17 cellular contexts compared by ENCODE assay signal in genomic region chr21:17785403-17785788, GRCh38. TPM values are rescaled to one million over a fixed set of nuclear protein-coding genes. Genes with fewer than 3 reads are reported as not detected.
A peak's percentile ranks its signal among the peaks of the same experiment; 100 is the strongest.
DNase-seq lines count a peak whose midpoint lies in the region; ATAC-seq and TF ChIP-seq lines count a peak whose summit lies in the region.
"Had no signal": no experiment of that assay in that cellular context is flagged by ENCODE, and none has a peak within 500 bp of the region (broad histone marks: within the 10 kb centered on the region; RNA-seq: fewer than 3 reads in every experiment).

No MANE protein-coding gene starts in this region.

- peaks cover 37% of the 10 kb centered on the region for H3K79me2 ChIP-seq in MM.1S (ENCODE audit: low read length)

- H3K27me3 ChIP-seq in MM.1S (replicated peaks; ENCODE audit: insufficient read depth, low read length): no peaks in the 10 kb centered on the region
- H3K27me3 ChIP-seq: cardiac muscle cell had no signal

- H3K4me3 ChIP-seq in MM.1S (ENCODE audit: low read length): peak overlapping the region; percentile 57
- H3K4me3 ChIP-seq: cardiac muscle cell, K562 had no signal

- peaks cover 78% of the 10 kb centered on the region for H3K4me1 ChIP-seq in MM.1S (ENCODE audit: low read length)

- no peaks in the 10 kb centered on the region for H3K9me2 ChIP-seq in MM.1S (replicated peaks; ENCODE audit: insufficient read depth, low read length)

- H3K36me3 ChIP-seq in MM.1S (replicated peaks; ENCODE audit: insufficient read depth, low read length): no peaks in the 10 kb centered on the region; the same call in none of the 2 replicates

- no peak for DNase-seq in activated T-cell treated with anti-CD3 and anti-CD28 coated beads, Interleukin-2, amount 50 U/mL, for 4 hours
- DNase-seq in activated T-cell treated with anti-CD3 and anti-CD28 coated beads for 4 hours: no peak
- no peak for DNase-seq in MM.1S
- DNase-seq in activated naive CD8-positive, alpha-beta T cell treated with anti-CD3 and anti-CD28 coated beads, Interleukin-2, amount 50 U/mL, for 24 hours: no peak
- no peak for DNase-seq in OCI-M1 (lab: John Stamatoyannopoulos, UW)
- DNase-seq: ACHN; effector CD8-positive, alpha-beta T cell; hippocampal formation; NK-92 treated with Interleukin-12 subunit alpha and Interleukin-12 subunit beta, amount 100 ng/mL, for 24 hours; T1000 had no signal

- H3K36me3 Mint-ChIP-seq in activated T-cell treated with anti-CD3 and anti-CD28 coated beads, Interleukin-2, amount 50 U/mL, for 4 hours (ENCODE audit: insufficient read depth): peaks cover 27% of the 10 kb centered on the region
- peaks cover 29% of the 10 kb centered on the region for H3K36me3 Mint-ChIP-seq in activated naive CD8-positive, alpha-beta T cell treated with anti-CD3 and anti-CD28 coated beads, Interleukin-2, amount 50 U/mL, for 24 hours (ENCODE audit: low read depth)
- H3K36me3 Mint-ChIP-seq in stimulated activated memory B cell treated with anti-CD40 and anti-IgM and Interleukin-4, amounts not matched to agents 10 μg/mL and 1 μg/mL and 100 μg/mL, for 72 hours: peaks cover 36% of the 10 kb centered on the region

- TF ChIP-seq CTCF in MM.1S (IDR thresholded peaks at IDR 0.05; ENCODE audit: low read length): no peak

- no peaks in the 10 kb centered on the region for H3K9me3 Mint-ChIP-seq in activated T-cell treated with anti-CD3 and anti-CD28 coated beads, Interleukin-2, amount 50 U/mL, for 4 hours
- H3K9me3 Mint-ChIP-seq in activated naive CD8-positive, alpha-beta T cell treated with anti-CD3 and anti-CD28 coated beads, Interleukin-2, amount 50 U/mL, for 24 hours: peaks cover 4% of the 10 kb centered on the region
- no peaks in the 10 kb centered on the region for H3K9me3 Mint-ChIP-seq in stimulated activated memory B cell treated with anti-CD40 and anti-IgM and Interleukin-4, amounts not matched to agents 10 μg/mL and 1 μg/mL and 100 μg/mL, for 72 hours

- peak overlapping the region; percentile 93 for H3K27ac Mint-ChIP-seq in activated naive CD8-positive, alpha-beta T cell treated with anti-CD3 and anti-CD28 coated beads, Interleukin-2, amount 50 U/mL, for 24 hours
- peak overlapping the region; percentile 82 for H3K27ac Mint-ChIP-seq in stimulated activated memory B cell treated with anti-CD40 and anti-IgM and Interleukin-4, amounts not matched to agents 10 μg/mL and 1 μg/mL and 100 μg/mL, for 72 hours
- H3K27ac Mint-ChIP-seq: type B pancreatic cell had no signal

- peaks cover 95% of the 10 kb centered on the region for H3K4me1 Mint-ChIP-seq in activated T-cell treated with anti-CD3 and anti-CD28 coated beads, Interleukin-2, amount 50 U/mL, for 4 hours (ENCODE audit: low read depth)
- H3K4me1 Mint-ChIP-seq in activated naive CD8-positive, alpha-beta T cell treated with anti-CD3 and anti-CD28 coated beads, Interleukin-2, amount 50 U/mL, for 24 hours: peaks cover 99% of the 10 kb centered on the region
- peaks cover 66% of the 10 kb centered on the region for H3K4me1 Mint-ChIP-seq in stimulated activated memory B cell treated with anti-CD40 and anti-IgM and Interleukin-4, amounts not matched to agents 10 μg/mL and 1 μg/mL and 100 μg/mL, for 72 hours

- no peaks in the 10 kb centered on the region for H3K9me3 ChIP-seq in MM.1S (replicated peaks; ENCODE audit: insufficient read depth, low read length)

- peak overlapping the region; percentile 97 for H3K27ac ChIP-seq in MM.1S (ENCODE audit: low read length)
- H3K27ac ChIP-seq: cardiac muscle cell had no signal

- peak overlapping the region; percentile 4 for H3K4me3 Mint-ChIP-seq in activated T-cell treated with anti-CD3 and anti-CD28 coated beads, Interleukin-2, amount 50 U/mL, for 4 hours
- peak overlapping the region; percentile 76 for H3K4me3 Mint-ChIP-seq in activated naive CD8-positive, alpha-beta T cell treated with anti-CD3 and anti-CD28 coated beads, Interleukin-2, amount 50 U/mL, for 24 hours
- peak overlapping the region; percentile 71 for H3K4me3 Mint-ChIP-seq in stimulated activated memory B cell treated with anti-CD40 and anti-IgM and Interleukin-4, amounts not matched to agents 10 μg/mL and 1 μg/mL and 100 μg/mL, for 72 hours
- H3K4me3 Mint-ChIP-seq: type B pancreatic cell had no signal

- ATAC-seq in activated T-cell treated with anti-CD3 and anti-CD28 coated beads, Interleukin-2, amount 50 U/mL, for 4 hours: no peak
- no peak for ATAC-seq in activated naive CD8-positive, alpha-beta T cell treated with anti-CD3 and anti-CD28 coated beads, Interleukin-2, amount 50 U/mL, for 24 hours
- ATAC-seq in stimulated activated memory B cell treated with anti-CD40 and anti-IgM and Interleukin-4, amounts not matched to agents 10 μg/mL and 1 μg/mL and 100 μg/mL, for 72 hours: no peak
- no peak for ATAC-seq in HG03354 (IDR thresholded peaks at IDR 0.05; ENCODE audit: poor library complexity, severe bottlenecking, unreplicated experiment)
- ATAC-seq in HG03039 (IDR thresholded peaks at IDR 0.05; ENCODE audit: unreplicated experiment): no peak
- ATAC-seq: K562, Right ventricle myocardium inferior had no signal

- H3K27me3 Mint-ChIP-seq in activated T-cell treated with anti-CD3 and anti-CD28 coated beads, Interleukin-2, amount 50 U/mL, for 4 hours (ENCODE audit: low read depth): no peaks in the 10 kb centered on the region
- no peaks in the 10 kb centered on the region for H3K27me3 Mint-ChIP-seq in activated naive CD8-positive, alpha-beta T cell treated with anti-CD3 and anti-CD28 coated beads, Interleukin-2, amount 50 U/mL, for 24 hours
- H3K27me3 Mint-ChIP-seq in stimulated activated memory B cell treated with anti-CD40 and anti-IgM and Interleukin-4, amounts not matched to agents 10 μg/mL and 1 μg/mL and 100 μg/mL, for 72 hours: no peaks in the 10 kb centered on the region

- no peaks in the 10 kb centered on the region for H4K20me1 ChIP-seq in MM.1S (ENCODE audit: insufficient read depth, low read length)

- H3K4me2 ChIP-seq in MM.1S (ENCODE audit: low read depth, low read length): peak overlapping the region; percentile 86

- H3F3A ChIP-seq in MM.1S (ENCODE audit: insufficient read depth, low read length): peaks cover 88% of the 10 kb centered on the region

- H2AFZ ChIP-seq in MM.1S (ENCODE audit: low read length): no peak overlapping the region

- peak overlapping the region; percentile 63 for H3K9ac ChIP-seq in MM.1S (ENCODE audit: low read length)

RNA-seq across cellular contexts. Expression of gene C21orf91, which starts 33.8 kb away (rescaled TPM):
- 10 to 100 TPM; 32.6 to 38.7 (median 34.7) TPM for total RNA-seq in activated T-cell treated with anti-CD3 and anti-CD28 coated beads, Interleukin-2, amount 50 U/mL, for 4 hours

Comparison
In these comparisons a context has a peak if more than half of its experiments do, and no peak if none do; other contexts are left out.
1. H3K4me3 Mint-ChIP-seq: peak in every context shown above with its lines; median percentile 76 in activated naive CD8-positive, alpha-beta T cell treated with anti-CD3 and anti-CD28 coated beads, Interleukin-2, amount 50 U/mL, for 24 hours; 71 in stimulated activated memory B cell treated with anti-CD40 and anti-IgM and Interleukin-4, amounts not matched to agents 10 μg/mL and 1 μg/mL and 100 μg/mL, for 72 hours; 4 in activated T-cell treated with anti-CD3 and anti-CD28 coated beads, Interleukin-2, amount 50 U/mL, for 4 hours.